8 cellular contexts compared by ENCODE assay signal in the genomic region with DNA sequence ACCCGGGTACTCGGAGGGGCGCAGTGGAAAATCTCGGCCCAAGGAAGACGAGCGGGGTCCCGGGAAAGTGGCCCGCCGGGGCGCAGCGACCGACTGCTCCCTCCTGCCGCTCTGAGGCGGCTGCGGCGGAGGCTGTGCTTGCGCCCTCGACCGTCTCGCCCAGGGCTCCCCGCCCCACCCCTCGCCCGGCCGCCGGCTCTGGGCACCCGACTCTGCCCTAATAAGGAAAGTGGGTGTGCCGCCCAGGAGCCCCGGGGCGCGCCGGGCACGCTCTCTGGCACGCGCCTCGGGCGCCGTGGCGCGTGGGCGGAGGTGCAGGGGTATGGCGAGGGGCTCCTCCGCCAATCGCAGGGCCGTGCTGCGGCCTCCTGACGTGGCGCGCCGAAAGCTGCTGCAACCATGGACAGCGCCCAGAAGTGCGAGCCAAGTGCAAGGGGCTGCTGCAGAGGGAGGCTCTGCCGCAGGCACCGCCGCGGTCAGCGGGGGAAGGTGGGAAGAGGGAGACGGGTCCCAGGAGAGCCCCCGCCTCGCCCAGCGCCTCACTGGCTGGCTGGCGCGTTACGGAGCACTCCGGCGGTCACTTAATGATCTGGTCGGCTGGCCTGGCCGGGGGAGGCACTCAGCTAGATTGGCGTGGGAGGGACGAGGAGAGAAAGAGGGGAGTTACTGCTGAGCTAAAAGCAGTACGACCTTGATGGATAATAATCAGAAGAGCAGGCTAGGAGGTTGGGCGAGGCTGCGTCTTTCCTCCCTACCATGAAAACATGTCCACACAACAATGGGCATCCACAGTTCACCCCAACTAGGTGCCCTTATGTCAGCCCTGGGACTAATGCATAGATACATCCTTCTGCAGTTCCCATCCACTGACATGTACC. TPM values are rescaled to one million over a fixed set of nuclear protein-coding genes. Genes with fewer than 3 reads are reported as not detected.
A peak's percentile ranks its signal among the peaks of the same experiment; 100 is the strongest.
DNase-seq lines count a peak whose midpoint lies in the region; ATAC-seq, FAIRE-seq and TF ChIP-seq lines count a peak whose summit lies in the region.

A gene with protein sequence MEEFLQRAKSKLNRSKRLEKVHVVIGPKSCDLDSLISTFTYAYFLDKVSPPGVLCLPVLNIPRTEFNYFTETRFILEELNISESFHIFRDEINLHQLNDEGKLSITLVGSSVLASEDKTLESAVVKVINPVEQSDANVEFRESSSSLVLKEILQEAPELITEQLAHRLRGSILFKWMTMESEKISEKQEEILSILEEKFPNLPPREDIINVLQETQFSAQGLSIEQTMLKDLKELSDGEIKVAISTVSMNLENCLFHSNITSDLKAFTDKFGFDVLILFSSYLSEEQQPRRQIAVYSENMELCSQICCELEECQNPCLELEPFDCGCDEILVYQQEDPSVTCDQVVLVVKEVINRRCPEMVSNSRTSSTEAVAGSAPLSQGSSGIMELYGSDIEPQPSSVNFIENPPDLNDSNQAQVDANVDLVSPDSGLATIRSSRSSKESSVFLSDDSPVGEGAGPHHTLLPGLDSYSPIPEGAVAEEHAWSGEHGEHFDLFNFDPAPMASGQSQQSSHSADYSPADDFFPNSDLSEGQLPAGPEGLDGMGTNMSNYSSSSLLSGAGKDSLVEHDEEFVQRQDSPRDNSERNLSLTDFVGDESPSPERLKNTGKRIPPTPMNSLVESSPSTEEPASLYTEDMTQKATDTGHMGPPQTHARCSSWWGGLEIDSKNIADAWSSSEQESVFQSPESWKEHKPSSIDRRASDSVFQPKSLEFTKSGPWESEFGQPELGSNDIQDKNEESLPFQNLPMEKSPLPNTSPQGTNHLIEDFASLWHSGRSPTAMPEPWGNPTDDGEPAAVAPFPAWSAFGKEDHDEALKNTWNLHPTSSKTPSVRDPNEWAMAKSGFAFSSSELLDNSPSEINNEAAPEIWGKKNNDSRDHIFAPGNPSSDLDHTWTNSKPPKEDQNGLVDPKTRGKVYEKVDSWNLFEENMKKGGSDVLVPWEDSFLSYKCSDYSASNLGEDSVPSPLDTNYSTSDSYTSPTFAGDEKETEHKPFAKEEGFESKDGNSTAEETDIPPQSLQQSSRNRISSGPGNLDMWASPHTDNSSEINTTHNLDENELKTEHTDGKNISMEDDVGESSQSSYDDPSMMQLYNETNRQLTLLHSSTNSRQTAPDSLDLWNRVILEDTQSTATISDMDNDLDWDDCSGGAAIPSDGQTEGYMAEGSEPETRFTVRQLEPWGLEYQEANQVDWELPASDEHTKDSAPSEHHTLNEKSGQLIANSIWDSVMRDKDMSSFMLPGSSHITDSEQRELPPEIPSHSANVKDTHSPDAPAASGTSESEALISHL (N-terminal part only) (minus strand): TSS at position 131 of the 878 bp plus-strand sequence. CDS start 151 bp downstream, outside the sequence.

- H4K20me1 ChIP-seq in MM.1S (ENCODE audit: insufficient read depth, low read length): no peaks in the 10 kb centered on the region

- H3K4me3 ChIP-seq in bronchial epithelial cell (ENCODE audit: low read depth, low read length): no peak within 1 kb of the TSS
- H3K4me3 ChIP-seq in iPS-18c (ENCODE audit: insufficient read depth, low read depth, low read length): peak within 1 kb of the TSS; percentile 67
- peak within 1 kb of the TSS; percentile 80 for H3K4me3 ChIP-seq in skeletal muscle satellite cell (ENCODE audit: low read length)
- no peak within 1 kb of the TSS for H3K4me3 ChIP-seq in MM.1S (ENCODE audit: low read length)

- TF ChIP-seq CTCF in bronchial epithelial cell (IDR thresholded peaks at IDR 0.05; ENCODE audit: insufficient read depth, low read length, severe bottlenecking) (no peak), MM.1S (IDR thresholded peaks at IDR 0.05; ENCODE audit: low read length) (no peak)

- H3K36me3 ChIP-seq in bronchial epithelial cell (ENCODE audit: control insufficient read depth, insufficient read depth, low read length) (no peaks in the 10 kb centered on the region), skeletal muscle satellite cell (ENCODE audit: insufficient read depth, low read length) (no peaks in the 10 kb centered on the region), MM.1S (replicated peaks; ENCODE audit: insufficient read depth, low read length) (no peaks in the 10 kb centered on the region)

- no peak within 1 kb of the TSS for H2AFZ ChIP-seq in MM.1S (ENCODE audit: low read length)

- no peak within 1 kb of the TSS for H3K27ac ChIP-seq in MM.1S (ENCODE audit: low read length)

- no peaks in the 10 kb centered on the region for H3K79me2 ChIP-seq in MM.1S (ENCODE audit: low read length)

- peak; percentile 76 for ATAC-seq in HG02885 (IDR thresholded peaks at IDR 0.05; ENCODE audit: poor library complexity, unreplicated experiment)
- ATAC-seq in HG02970 (IDR thresholded peaks at IDR 0.05; ENCODE audit: low FRiP score, unreplicated experiment): no peak

- peaks cover 7% of the 10 kb centered on the region for H3K27me3 ChIP-seq in bronchial epithelial cell (ENCODE audit: control insufficient read depth, insufficient read depth, low read length)
- no peaks in the 10 kb centered on the region for H3K27me3 ChIP-seq in skeletal muscle satellite cell (ENCODE audit: control insufficient read depth, insufficient read depth, low read length)
- no peaks in the 10 kb centered on the region for H3K27me3 ChIP-seq in MM.1S (replicated peaks; ENCODE audit: insufficient read depth, low read length)

- H3K9me2 ChIP-seq in MM.1S (replicated peaks; ENCODE audit: insufficient read depth, low read length): no peaks in the 10 kb centered on the region

- H3K4me1 ChIP-seq in skeletal muscle satellite cell (ENCODE audit: control insufficient read depth, insufficient read depth, low read length): peaks cover 32% of the 10 kb centered on the region
- H3K4me1 ChIP-seq in MM.1S (ENCODE audit: low read length): no peaks in the 10 kb centered on the region

- FAIRE-seq in bronchial epithelial cell (lab: Jason Lieb, UNC): no peak

- H3K9me3 ChIP-seq in iPS-18c (ENCODE audit: control insufficient read depth, insufficient read depth, low read length): no peaks in the 10 kb centered on the region
- H3K9me3 ChIP-seq in skeletal muscle satellite cell (replicated peaks; ENCODE audit: low read length): no peaks in the 10 kb centered on the region
- H3K9me3 ChIP-seq in MM.1S (replicated peaks; ENCODE audit: insufficient read depth, low read length): no peaks in the 10 kb centered on the region

- DNase-seq in COLO829 (ENCODE audit: low spot score): peak; percentile 59
- peak; percentile 98 for DNase-seq in NCI-H69 (lab: John Stamatoyannopoulos, UW)
- peak; percentile 50 for DNase-seq in bronchial epithelial cell (ENCODE audit: low read depth)
- DNase-seq in MM.1S: no peak

- H3F3A ChIP-seq in MM.1S (ENCODE audit: insufficient read depth, low read length): no peaks in the 10 kb centered on the region

- H3K4me2 ChIP-seq in skeletal muscle satellite cell (ENCODE audit: low read length) (peak within 1 kb of the TSS; percentile 97), MM.1S (ENCODE audit: low read depth, low read length) (no peak within 1 kb of the TSS)

- H3K9ac ChIP-seq in skeletal muscle satellite cell (ENCODE audit: low read depth, low read length) (peak within 1 kb of the TSS; percentile 79), MM.1S (ENCODE audit: low read length) (no peak within 1 kb of the TSS)

RNA-seq across cellular contexts. Expression of the gene that starts here (rescaled TPM):
- total RNA-seq in bronchial epithelial cell: under 0.01 TPM in 1 of 2 replicates, not detected in the other
- 31.7 and 34.5 TPM in 2 replicates for total RNA-seq in skeletal muscle satellite cell (2012; rRNA removed)

Comparison
In these comparisons a context has a peak if more than half of its experiments do, and no peak if none do; other contexts are left out.
1. Peak in DNase-seq in bronchial epithelial cell; RNA of the gene not detected or under 1 TPM.
2. H3K4me3 ChIP-seq: peak in iPS-18c (single experiment) and skeletal muscle satellite cell (single experiment); none in bronchial epithelial cell (single experiment) and MM.1S (single experiment).